In genomic region chr5:135439426-135440205, GRCh38 we compare ENCODE assay signal across 24 cellular contexts. TPM values are rescaled to one million over a fixed set of nuclear protein-coding genes. Genes with fewer than 3 reads are reported as not detected.
A peak's percentile ranks its signal among the peaks of the same experiment; 100 is the strongest.
DNase-seq lines count a peak whose midpoint lies in the region; ATAC-seq and TF ChIP-seq lines count a peak whose summit lies in the region.
"Had no signal": no experiment of that assay in that cellular context is flagged by ENCODE, and none has a peak within 500 bp of the region (broad histone marks: within the 10 kb centered on the region; RNA-seq: fewer than 3 reads in every experiment).

No MANE protein-coding gene starts in this region.

- H3K4me3 Mint-ChIP-seq in activated CD4-positive, alpha-beta T cell treated with anti-CD3 and anti-CD28 coated beads, Interleukin-2, amount 10 ng/mL, durations not matched to agents 7 days and 5 days = no peak overlapping the region
- H3K4me3 Mint-ChIP-seq: activated naive CD8-positive, alpha-beta T cell treated with anti-CD3 and anti-CD28 coated beads, Interleukin-2, amount 50 U/mL, for 24 hours had no signal

- POLR2A ChIA-PET in activated CD4-positive, alpha-beta T cell treated with anti-CD3 and anti-CD28 coated beads, Interleukin-2, amount 10 ng/mL, durations not matched to agents 7 days and 5 days (lab: Charles Lee) = no interaction called here

- H3K36me3 ChIP-seq in lower lobe of right lung (no peaks in the 10 kb centered on the region), testis (ENCODE audit: low read depth, missing control alignments) (no peaks in the 10 kb centered on the region), Karpas-422 (ENCODE audit: insufficient read depth, low read length) (no peaks in the 10 kb centered on the region)
- H3K36me3 ChIP-seq: BE2C, breast epithelium, left ventricle myocardium inferior, neutrophil, SJSA1, tibial artery had no signal

- CTCF ChIA-PET in activated CD4-positive, alpha-beta T cell treated with anti-CD3 and anti-CD28 coated beads, Interleukin-2, amount 10 ng/mL, durations not matched to agents 7 days and 5 days (lab: Charles Lee) = interaction anchor here (0.5 to 1.4 kb wide), 5 partner anchors 13 to 112 kb away, joined by 3 to 4 read pairs (median 3); no protein-coding TSS in a partner anchor

- no peak overlapping the region for H3K4me3 ChIP-seq in lower lobe of right lung
- no peak overlapping the region for H3K4me3 ChIP-seq in testis
- no peak overlapping the region for H3K4me3 ChIP-seq in Karpas-422 (ENCODE audit: low read length)
- H3K4me3 ChIP-seq: breast epithelium, dorsolateral prefrontal cortex, left ventricle myocardium inferior, PC-9, SJSA1, tibial artery had no signal

- H3K4me1 Mint-ChIP-seq in activated CD4-positive, alpha-beta T cell treated with anti-CD3 and anti-CD28 coated beads, Interleukin-2, amount 10 ng/mL, durations not matched to agents 7 days and 5 days = no peaks in the 10 kb centered on the region
- H3K4me1 Mint-ChIP-seq: activated naive CD8-positive, alpha-beta T cell treated with anti-CD3 and anti-CD28 coated beads, Interleukin-2, amount 50 U/mL, for 24 hours had no signal

- no peaks in the 10 kb centered on the region for H3K9me3 Mint-ChIP-seq in activated CD4-positive, alpha-beta T cell treated with anti-CD3 and anti-CD28 coated beads, Interleukin-2, amount 10 ng/mL, durations not matched to agents 7 days and 5 days
- H3K9me3 Mint-ChIP-seq: activated naive CD8-positive, alpha-beta T cell treated with anti-CD3 and anti-CD28 coated beads, Interleukin-2, amount 50 U/mL, for 24 hours had no signal

- H4K20me1 ChIP-seq in Karpas-422 (ENCODE audit: insufficient read depth, low read depth, low read length) = no peaks in the 10 kb centered on the region

- no peaks in the 10 kb centered on the region for H3K79me2 ChIP-seq in Karpas-422 (ENCODE audit: low read length)

- H3K27me3 ChIP-seq in lower lobe of right lung (ENCODE audit: low read depth) (peaks cover 9% of the 10 kb centered on the region), testis (no peaks in the 10 kb centered on the region), Karpas-422 (ENCODE audit: low read length) (no peaks in the 10 kb centered on the region)
- H3K27me3 ChIP-seq: BE2C, dorsolateral prefrontal cortex, neutrophil had no signal

- no peak overlapping the region for H3K4me2 ChIP-seq in Karpas-422 (ENCODE audit: low read depth, low read length, poor library complexity, severe bottlenecking)
- H3K4me2 ChIP-seq: PC-9 had no signal

- H3K27ac ChIP-seq in lower lobe of right lung (peak overlapping the region; percentile 36), testis (peak overlapping the region in 1 of 2 donors; percentile 58), Karpas-422 (ENCODE audit: low read length) (no peak overlapping the region)
- H3K27ac ChIP-seq: 22Rv1, breast epithelium, dorsolateral prefrontal cortex, left ventricle myocardium inferior, neutrophil, PC-9, SJSA1, tibial artery had no signal

- WGBS in testis, 2 donors = 44 to 63% methylated on average over 7 to 9 of the region's 9 CpGs

- H3K9me3 ChIP-seq in lower lobe of right lung = no peaks in the 10 kb centered on the region
- H3K9me3 ChIP-seq in testis = no peaks in the 10 kb centered on the region
- H3K9me3 ChIP-seq in Karpas-422 (ENCODE audit: low read length) = no peaks in the 10 kb centered on the region
- H3K9me3 ChIP-seq: BE2C, breast epithelium, left ventricle myocardium inferior, neutrophil, SJSA1, tibial artery had no signal

- ATAC-seq in lower lobe of right lung (no peak), HG03378 (IDR thresholded peaks at IDR 0.05; ENCODE audit: unreplicated experiment) (no peak)
- ATAC-seq: activated naive CD8-positive, alpha-beta T cell treated with anti-CD3 and anti-CD28 coated beads, Interleukin-2, amount 50 U/mL, for 24 hours had no signal

- intact Hi-C loops in lower lobe of right lung (cut with DNase I) = no loop called here
- intact Hi-C loops in testis (cut with DNase I; ENCODE audit: low total_unique reads) = no loop called here

- no peaks in the 10 kb centered on the region for H3K9me2 ChIP-seq in Karpas-422 (replicated peaks; ENCODE audit: insufficient read depth, low read length)

- no peak overlapping the region for H3K27ac Mint-ChIP-seq in activated CD4-positive, alpha-beta T cell treated with anti-CD3 and anti-CD28 coated beads, Interleukin-2, amount 10 ng/mL, durations not matched to agents 7 days and 5 days
- H3K27ac Mint-ChIP-seq: activated naive CD8-positive, alpha-beta T cell treated with anti-CD3 and anti-CD28 coated beads, Interleukin-2, amount 50 U/mL, for 24 hours had no signal

- no peaks in the 10 kb centered on the region for H3K36me3 Mint-ChIP-seq in activated CD4-positive, alpha-beta T cell treated with anti-CD3 and anti-CD28 coated beads, Interleukin-2, amount 10 ng/mL, durations not matched to agents 7 days and 5 days (ENCODE audit: low read depth)

- TF ChIP-seq CTCF in lower lobe of right lung (IDR thresholded peaks at IDR 0.05) = no peak
- TF ChIP-seq CTCF in testis (IDR thresholded peaks at IDR 0.05) = no peak

- H2AFZ ChIP-seq in Karpas-422 (ENCODE audit: low read length) = no peak overlapping the region
- H2AFZ ChIP-seq: PC-9 had no signal

- TF ChIP-seq POLR2A in testis (IDR thresholded peaks at IDR 0.05) = no peak

- DNase-seq in activated CD4-positive, alpha-beta T cell treated with anti-CD3 and anti-CD28 coated beads, Interleukin-2, amount 10 ng/mL, durations not matched to agents 7 days and 5 days = peak; percentile 3
- no peak for DNase-seq in activated CD4-positive, alpha-beta T cell treated with anti-CD3 and anti-CD28 coated beads, Interleukin-2, amount 50 U/mL, for 4 hours
- DNase-seq in activated CD8-positive, alpha-beta memory T cell treated with anti-CD3 and anti-CD28 coated beads, Interleukin-2, amount 50 U/mL, for 48 hours = peak; percentile 26
- DNase-seq in lower lobe of right lung (no peak), testis (peak; percentile 44), Karpas-422 (no peak), hippocampal formation (lab: John Stamatoyannopoulos, UW) (no peak)
- DNase-seq: activated naive CD8-positive, alpha-beta T cell treated with anti-CD3 and anti-CD28 coated beads, Interleukin-2, amount 50 U/mL, for 24 hours; BE2C; dorsolateral prefrontal cortex; erythroblast; GOT3; left ventricle myocardium inferior; NCI-H774; PC-9; stimulated activated naive CD4-positive, alpha-beta T cell; T-helper 2 cell; tibial artery had no signal

- H3K4me1 ChIP-seq in lower lobe of right lung = peaks cover 47% of the 10 kb centered on the region
- peaks cover 26% of the 10 kb centered on the region for H3K4me1 ChIP-seq in testis
- H3K4me1 ChIP-seq in Karpas-422 (ENCODE audit: low read length) = no peaks in the 10 kb centered on the region; the same call in 1 of the 2 replicates
- H3K4me1 ChIP-seq: breast epithelium had no signal

- no peak overlapping the region for H3K9ac ChIP-seq in Karpas-422 (ENCODE audit: low read length)

- peaks cover 4% of the 10 kb centered on the region for H3K27me3 Mint-ChIP-seq in activated CD4-positive, alpha-beta T cell treated with anti-CD3 and anti-CD28 coated beads, Interleukin-2, amount 10 ng/mL, durations not matched to agents 7 days and 5 days

RNA-seq across cellular contexts. Expression of gene DCANP1, which starts 7.5 kb away (rescaled TPM):
- not detected for total RNA-seq in activated CD4-positive, alpha-beta T cell treated with anti-CD3 and anti-CD28 coated beads, Interleukin-2, amount 10 ng/mL, durations not matched to agents 7 days and 5 days
- total RNA-seq in lower lobe of right lung = not detected
- total RNA-seq in testis = not detected
- not detected for polyA plus RNA-seq in testis (ENCODE audit: insufficient read depth, low read depth, low replicate concordance)
- total RNA-seq in Karpas-422 (2014; rRNA removed; shearing (Covaris generic); ENCODE audit: low replicate concordance) = not detected in 2 replicates
- total RNA-seq: breast epithelium, left ventricle myocardium inferior, MCF 10A, PC-9, SJSA1 had no signal

RNA-seq across cellular contexts. Expression of gene TIFAB, which starts 12.5 kb away (rescaled TPM):
- not detected for total RNA-seq in activated CD4-positive, alpha-beta T cell treated with anti-CD3 and anti-CD28 coated beads, Interleukin-2, amount 10 ng/mL, durations not matched to agents 7 days and 5 days
- total RNA-seq in lower lobe of right lung = 0.30 TPM
- total RNA-seq in testis = under 1 TPM; 0.06 to 0.16 TPM
- polyA plus RNA-seq in testis (ENCODE audit: insufficient read depth, low read depth, low replicate concordance) = 1.1 TPM
- not detected in 2 replicates for total RNA-seq in Karpas-422 (2014; rRNA removed; shearing (Covaris generic); ENCODE audit: low replicate concordance)
- total RNA-seq: breast epithelium, left ventricle myocardium inferior, MCF 10A, PC-9, SJSA1 had no signal

RNA-seq across cellular contexts. Expression of gene MACROH2A1, which starts 40.6 kb away (rescaled TPM):
- 100 to 1,000 TPM; 287 to 297 TPM for total RNA-seq in activated CD4-positive, alpha-beta T cell treated with anti-CD3 and anti-CD28 coated beads, Interleukin-2, amount 10 ng/mL, durations not matched to agents 7 days and 5 days
- 258 TPM for total RNA-seq in lower lobe of right lung
- total RNA-seq in testis = 100 to 1,000 TPM; 178 to 191 TPM
- 92.9 TPM for polyA plus RNA-seq in testis (ENCODE audit: insufficient read depth, low read depth, low replicate concordance)
- 160 and 245 TPM in 2 replicates for total RNA-seq in Karpas-422 (2014; rRNA removed; shearing (Covaris generic); ENCODE audit: low replicate concordance)

Comparison
In these comparisons a context has a peak if more than half of its experiments do, and no peak if none do; other contexts are left out.
1. DNase-seq: peak in activated CD4-positive, alpha-beta T cell treated with anti-CD3 and anti-CD28 coated beads, Interleukin-2, amount 10 ng/mL, durations not matched to agents 7 days and 5 days (single experiment), activated CD8-positive, alpha-beta memory T cell treated with anti-CD3 and anti-CD28 coated beads, Interleukin-2, amount 50 U/mL, for 48 hours (single experiment) and testis (single experiment); none in activated CD4-positive, alpha-beta T cell treated with anti-CD3 and anti-CD28 coated beads, Interleukin-2, amount 50 U/mL, for 4 hours (0 of 2), lower lobe of right lung (single experiment), Karpas-422 (single experiment) and hippocampal formation (0 of 2).